Comparison of ENCODE assay signal across 2 cellular contexts in the genomic region with DNA sequence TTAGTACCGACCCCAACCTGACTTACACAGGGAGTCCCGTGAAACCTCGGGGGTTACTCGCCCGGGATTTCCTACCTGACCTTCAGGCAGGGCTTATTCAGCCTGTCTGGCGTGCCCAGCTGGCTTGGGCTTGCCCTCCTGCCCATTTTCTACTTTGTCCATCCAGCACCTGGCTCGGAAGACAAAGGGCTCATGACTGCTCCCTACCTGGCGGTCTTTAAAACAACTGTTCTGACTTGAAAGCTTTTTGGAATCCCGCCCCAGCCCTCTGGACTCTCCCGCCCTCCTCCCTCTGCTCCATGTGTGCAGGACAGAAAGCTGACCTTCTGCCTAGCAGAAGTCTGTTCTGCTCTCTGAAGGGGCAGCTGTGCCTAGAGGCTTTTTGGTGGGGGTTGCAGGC.
TF ChIP-seq lines count a peak whose summit lies in the region.

No MANE protein-coding gene starts in this region.

TF ChIP-seq in GM23338, 12 proteins besides CTCF, POLR2A, EP300 and RAD21 (continues in another document):
- TF ChIP-seq ZNF114 (CRISPR knock-in tag; IDR thresholded peaks at IDR 0.05) = no peak
- TF ChIP-seq, protein P1, sequence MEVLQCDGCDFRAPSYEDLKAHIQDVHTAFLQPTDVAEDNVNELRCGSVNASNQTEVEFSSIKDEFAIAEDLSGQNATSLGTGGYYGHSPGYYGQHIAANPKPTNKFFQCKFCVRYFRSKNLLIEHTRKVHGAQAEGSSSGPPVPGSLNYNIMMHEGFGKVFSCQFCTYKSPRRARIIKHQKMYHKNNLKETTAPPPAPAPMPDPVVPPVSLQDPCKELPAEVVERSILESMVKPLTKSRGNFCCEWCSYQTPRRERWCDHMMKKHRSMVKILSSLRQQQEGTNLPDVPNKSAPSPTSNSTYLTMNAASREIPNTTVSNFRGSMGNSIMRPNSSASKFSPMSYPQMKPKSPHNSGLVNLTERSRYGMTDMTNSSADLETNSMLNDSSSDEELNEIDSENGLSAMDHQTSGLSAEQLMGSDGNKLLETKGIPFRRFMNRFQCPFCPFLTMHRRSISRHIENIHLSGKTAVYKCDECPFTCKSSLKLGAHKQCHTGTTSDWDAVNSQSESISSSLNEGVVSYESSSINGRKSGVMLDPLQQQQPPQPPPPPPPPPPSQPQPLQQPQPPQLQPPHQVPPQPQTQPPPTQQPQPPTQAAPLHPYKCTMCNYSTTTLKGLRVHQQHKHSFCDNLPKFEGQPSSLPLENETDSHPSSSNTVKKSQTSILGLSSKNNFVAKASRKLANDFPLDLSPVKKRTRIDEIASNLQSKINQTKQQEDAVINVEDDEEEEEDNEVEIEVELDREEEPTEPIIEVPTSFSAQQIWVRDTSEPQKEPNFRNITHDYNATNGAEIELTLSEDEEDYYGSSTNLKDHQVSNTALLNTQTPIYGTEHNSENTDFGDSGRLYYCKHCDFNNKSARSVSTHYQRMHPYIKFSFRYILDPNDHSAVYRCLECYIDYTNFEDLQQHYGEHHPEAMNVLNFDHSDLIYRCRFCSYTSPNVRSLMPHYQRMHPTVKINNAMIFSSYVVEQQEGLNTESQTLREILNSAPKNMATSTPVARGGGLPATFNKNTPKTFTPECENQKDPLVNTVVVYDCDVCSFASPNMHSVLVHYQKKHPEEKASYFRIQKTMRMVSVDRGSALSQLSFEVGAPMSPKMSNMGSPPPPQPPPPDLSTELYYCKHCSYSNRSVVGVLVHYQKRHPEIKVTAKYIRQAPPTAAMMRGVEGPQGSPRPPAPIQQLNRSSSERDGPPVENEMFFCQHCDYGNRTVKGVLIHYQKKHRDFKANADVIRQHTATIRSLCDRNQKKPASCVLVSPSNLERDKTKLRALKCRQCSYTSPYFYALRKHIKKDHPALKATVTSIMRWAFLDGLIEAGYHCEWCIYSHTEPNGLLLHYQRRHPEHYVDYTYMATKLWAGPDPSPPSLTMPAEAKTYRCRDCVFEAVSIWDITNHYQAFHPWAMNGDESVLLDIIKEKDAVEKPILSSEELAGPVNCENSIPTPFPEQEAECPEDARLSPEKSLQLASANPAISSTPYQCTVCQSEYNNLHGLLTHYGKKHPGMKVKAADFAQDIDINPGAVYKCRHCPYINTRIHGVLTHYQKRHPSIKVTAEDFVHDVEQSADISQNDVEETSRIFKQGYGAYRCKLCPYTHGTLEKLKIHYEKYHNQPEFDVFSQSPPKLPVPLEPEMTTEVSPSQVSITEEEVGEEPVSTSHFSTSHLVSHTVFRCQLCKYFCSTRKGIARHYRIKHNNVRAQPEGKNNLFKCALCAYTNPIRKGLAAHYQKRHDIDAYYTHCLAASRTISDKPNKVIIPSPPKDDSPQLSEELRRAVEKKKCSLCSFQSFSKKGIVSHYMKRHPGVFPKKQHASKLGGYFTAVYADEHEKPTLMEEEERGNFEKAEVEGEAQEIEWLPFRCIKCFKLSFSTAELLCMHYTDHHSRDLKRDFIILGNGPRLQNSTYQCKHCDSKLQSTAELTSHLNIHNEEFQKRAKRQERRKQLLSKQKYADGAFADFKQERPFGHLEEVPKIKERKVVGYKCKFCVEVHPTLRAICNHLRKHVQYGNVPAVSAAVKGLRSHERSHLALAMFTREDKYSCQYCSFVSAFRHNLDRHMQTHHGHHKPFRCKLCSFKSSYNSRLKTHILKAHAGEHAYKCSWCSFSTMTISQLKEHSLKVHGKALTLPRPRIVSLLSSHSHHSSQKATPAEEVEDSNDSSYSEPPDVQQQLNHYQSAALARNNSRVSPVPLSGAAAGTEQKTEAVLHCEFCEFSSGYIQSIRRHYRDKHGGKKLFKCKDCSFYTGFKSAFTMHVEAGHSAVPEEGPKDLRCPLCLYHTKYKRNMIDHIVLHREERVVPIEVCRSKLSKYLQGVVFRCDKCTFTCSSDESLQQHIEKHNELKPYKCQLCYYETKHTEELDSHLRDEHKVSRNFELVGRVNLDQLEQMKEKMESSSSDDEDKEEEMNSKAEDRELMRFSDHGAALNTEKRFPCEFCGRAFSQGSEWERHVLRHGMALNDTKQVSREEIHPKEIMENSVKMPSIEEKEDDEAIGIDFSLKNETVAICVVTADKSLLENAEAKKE (CRISPR knock-in tag; IDR thresholded peaks at IDR 0.05) = no peak
- no peak for TF ChIP-seq CREB1 (CRISPR knock-in tag; IDR thresholded peaks at IDR 0.05; ENCODE audit: low read depth)
- TF ChIP-seq EZH2 (IDR thresholded peaks at IDR 0.05; ENCODE audit: low read depth, unreplicated experiment) = no peak
- TF ChIP-seq STAT1 (IDR thresholded peaks at IDR 0.05; ENCODE audit: unreplicated experiment) = no peak
- TF ChIP-seq, protein P2, sequence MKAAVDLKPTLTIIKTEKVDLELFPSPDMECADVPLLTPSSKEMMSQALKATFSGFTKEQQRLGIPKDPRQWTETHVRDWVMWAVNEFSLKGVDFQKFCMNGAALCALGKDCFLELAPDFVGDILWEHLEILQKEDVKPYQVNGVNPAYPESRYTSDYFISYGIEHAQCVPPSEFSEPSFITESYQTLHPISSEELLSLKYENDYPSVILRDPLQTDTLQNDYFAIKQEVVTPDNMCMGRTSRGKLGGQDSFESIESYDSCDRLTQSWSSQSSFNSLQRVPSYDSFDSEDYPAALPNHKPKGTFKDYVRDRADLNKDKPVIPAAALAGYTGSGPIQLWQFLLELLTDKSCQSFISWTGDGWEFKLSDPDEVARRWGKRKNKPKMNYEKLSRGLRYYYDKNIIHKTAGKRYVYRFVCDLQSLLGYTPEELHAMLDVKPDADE (IDR thresholded peaks at IDR 0.05) = no peak
- TF ChIP-seq, protein P3, sequence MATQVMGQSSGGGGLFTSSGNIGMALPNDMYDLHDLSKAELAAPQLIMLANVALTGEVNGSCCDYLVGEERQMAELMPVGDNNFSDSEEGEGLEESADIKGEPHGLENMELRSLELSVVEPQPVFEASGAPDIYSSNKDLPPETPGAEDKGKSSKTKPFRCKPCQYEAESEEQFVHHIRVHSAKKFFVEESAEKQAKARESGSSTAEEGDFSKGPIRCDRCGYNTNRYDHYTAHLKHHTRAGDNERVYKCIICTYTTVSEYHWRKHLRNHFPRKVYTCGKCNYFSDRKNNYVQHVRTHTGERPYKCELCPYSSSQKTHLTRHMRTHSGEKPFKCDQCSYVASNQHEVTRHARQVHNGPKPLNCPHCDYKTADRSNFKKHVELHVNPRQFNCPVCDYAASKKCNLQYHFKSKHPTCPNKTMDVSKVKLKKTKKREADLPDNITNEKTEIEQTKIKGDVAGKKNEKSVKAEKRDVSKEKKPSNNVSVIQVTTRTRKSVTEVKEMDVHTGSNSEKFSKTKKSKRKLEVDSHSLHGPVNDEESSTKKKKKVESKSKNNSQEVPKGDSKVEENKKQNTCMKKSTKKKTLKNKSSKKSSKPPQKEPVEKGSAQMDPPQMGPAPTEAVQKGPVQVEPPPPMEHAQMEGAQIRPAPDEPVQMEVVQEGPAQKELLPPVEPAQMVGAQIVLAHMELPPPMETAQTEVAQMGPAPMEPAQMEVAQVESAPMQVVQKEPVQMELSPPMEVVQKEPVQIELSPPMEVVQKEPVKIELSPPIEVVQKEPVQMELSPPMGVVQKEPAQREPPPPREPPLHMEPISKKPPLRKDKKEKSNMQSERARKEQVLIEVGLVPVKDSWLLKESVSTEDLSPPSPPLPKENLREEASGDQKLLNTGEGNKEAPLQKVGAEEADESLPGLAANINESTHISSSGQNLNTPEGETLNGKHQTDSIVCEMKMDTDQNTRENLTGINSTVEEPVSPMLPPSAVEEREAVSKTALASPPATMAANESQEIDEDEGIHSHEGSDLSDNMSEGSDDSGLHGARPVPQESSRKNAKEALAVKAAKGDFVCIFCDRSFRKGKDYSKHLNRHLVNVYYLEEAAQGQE (IDR thresholded peaks at IDR 0.05; ENCODE audit: unreplicated experiment) = no peak
- no peak for TF ChIP-seq POLR2AphosphoS5 (IDR thresholded peaks at IDR 0.05; ENCODE audit: low read depth)
- TF ChIP-seq NANOG (IDR thresholded peaks at IDR 0.05; ENCODE audit: borderline replicate concordance) = no peak
- no peak for TF ChIP-seq EZH2phosphoT487 (IDR thresholded peaks at IDR 0.05; ENCODE audit: unreplicated experiment)

TF ChIP-seq in H1, 55 proteins besides CTCF, POLR2A, EP300 and RAD21:
- TF ChIP-seq, protein P4, sequence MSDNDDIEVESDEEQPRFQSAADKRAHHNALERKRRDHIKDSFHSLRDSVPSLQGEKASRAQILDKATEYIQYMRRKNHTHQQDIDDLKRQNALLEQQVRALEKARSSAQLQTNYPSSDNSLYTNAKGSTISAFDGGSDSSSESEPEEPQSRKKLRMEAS (IDR thresholded peaks at IDR 0.05) = 0 out of 2 replicates have a peak, but pooled peaks have one; percentile 30
- TF ChIP-seq SAP30 (IDR thresholded peaks at IDR 0.05; ENCODE audit: insufficient read depth, insufficient replicate concordance, low read length) (no peak), TCF12 (IDR thresholded peaks at IDR 0.05; ENCODE audit: low read depth, low read length) (0 out of 2 replicates have a peak, but pooled peaks have one; percentile 18)
